In genomic region chr6:45827952-45828530, GRCh38 we compare ENCODE assay signal across 18 cellular contexts.
DNase-seq lines count a peak whose midpoint lies in the region; ATAC-seq and TF ChIP-seq lines count a peak whose summit lies in the region.
"Had no signal": no experiment of that assay in that cellular context is flagged by ENCODE, and none has a peak within 500 bp of the region (broad histone marks: within the 10 kb centered on the region; RNA-seq: fewer than 3 reads in every experiment).

No MANE protein-coding gene starts in this region.

- DNase-seq in LNCaP clone FGC (ENCODE audit: low read depth) (peak; percentile 15), fibroblast of gingiva (ENCODE audit: low read depth) (peak; percentile 79), transverse colon (peak; percentile 43), iPS-NIHi7 (ENCODE audit: extremely low spot score) (no peak)
- DNase-seq in activated effector memory CD4-positive, alpha-beta T cell treated with Interleukin-2 at 50 U/mL for 16 hours = no peak
- DNase-seq: ACHN; CD4-positive, alpha-beta memory T cell; DMS79; H9; Karpas-422; NCI-H1105 treated with DMSO at 0.1 percent for 48 hours; NCI-H187; NCI-H345; NCI-H69; NK-92 treated with Interleukin-12 subunit alpha and Interleukin-12 subunit beta, amount 100 ng/mL, for 24 hours; SHP77 treated with DMSO at 0.1 percent for 48 hours had no signal

- intact Hi-C loops in transverse colon (cut with DNase I; ENCODE audit: low total_unique reads) = no loop called here

- peaks cover 0 to 4% of the 10 kb centered on the region in 2 donors for H3K9me3 ChIP-seq in muscle layer of duodenum (ENCODE audit: control insufficient read depth in 1 of 2, low read length in 2 of 2)
- no peaks in the 10 kb centered on the region for H3K9me3 ChIP-seq in transverse colon

- in situ Hi-C loops in transverse colon (cut with MboI; ENCODE audit: low pct_ligation_motif_present in 1 of 4, low pct_unique_long_range_greater_than_20kb in 1 of 4, low sequenced_read_pairs in 3 of 4) = no loop called here

- 53 to 73% methylated on average over 3 to 7 of the region's 7 CpGs for WGBS in transverse colon (ENCODE audit: low coverage in 1 of 2), 2 donors

- TF ChIP-seq CTCF in LNCaP clone FGC (IDR thresholded peaks at IDR 0.05; ENCODE audit: control insufficient read depth, extremely low read depth, insufficient read depth) (no peak), transverse colon (IDR thresholded peaks at IDR 0.05) (no peak)

- H3K4me3 ChIP-seq in LNCaP clone FGC (ENCODE audit: low read depth, low read length) (no peak overlapping the region), muscle layer of duodenum (ENCODE audit: low read depth in 1 of 2, low read length in 2 of 2) (no peak overlapping the region), transverse colon (no peak overlapping the region)

- no peaks in the 10 kb centered on the region for H3K27me3 ChIP-seq in muscle layer of duodenum (ENCODE audit: low read depth, low read length)
- no peaks in the 10 kb centered on the region for H3K27me3 ChIP-seq in transverse colon

- ATAC-seq in GM21360 (IDR thresholded peaks at IDR 0.05; ENCODE audit: unreplicated experiment) = no peak

- H3K36me3 ChIP-seq in muscle layer of duodenum (ENCODE audit: control insufficient read depth in 1 of 2, insufficient read depth in 2 of 2, low read length in 2 of 2) = no peaks in the 10 kb centered on the region
- H3K36me3 ChIP-seq in transverse colon = no peaks in the 10 kb centered on the region

- H3K4me1 ChIP-seq in muscle layer of duodenum (ENCODE audit: control insufficient read depth in 1 of 2, insufficient read depth in 2 of 2, low read length in 2 of 2) = no peaks in the 10 kb centered on the region
- H3K4me1 ChIP-seq in transverse colon = peaks cover 0 to 5% (median 0%) of the 10 kb centered on the region in 4 donors

- TF ChIP-seq EP300 in transverse colon (IDR thresholded peaks at IDR 0.05; ENCODE audit: low read depth) = peak; percentile 88

- no peak for TF ChIP-seq POLR2A in transverse colon (IDR thresholded peaks at IDR 0.05)

- H3K27ac ChIP-seq in muscle layer of duodenum (ENCODE audit: low read length) = peak overlapping the region; percentile 40
- peak overlapping the region; percentile 25 to 75 (median 61) for H3K27ac ChIP-seq in transverse colon

Comparison
In these comparisons a context has a peak if more than half of its experiments do, and no peak if none do; other contexts are left out.
1. DNase-seq: peak in LNCaP clone FGC (single experiment), fibroblast of gingiva (single experiment) and transverse colon (single experiment); none in iPS-NIHi7 (single experiment) and activated effector memory CD4-positive, alpha-beta T cell treated with Interleukin-2 at 50 U/mL for 16 hours (single experiment).